ENCODE assay signal across 16 cellular contexts in the genomic region with DNA sequence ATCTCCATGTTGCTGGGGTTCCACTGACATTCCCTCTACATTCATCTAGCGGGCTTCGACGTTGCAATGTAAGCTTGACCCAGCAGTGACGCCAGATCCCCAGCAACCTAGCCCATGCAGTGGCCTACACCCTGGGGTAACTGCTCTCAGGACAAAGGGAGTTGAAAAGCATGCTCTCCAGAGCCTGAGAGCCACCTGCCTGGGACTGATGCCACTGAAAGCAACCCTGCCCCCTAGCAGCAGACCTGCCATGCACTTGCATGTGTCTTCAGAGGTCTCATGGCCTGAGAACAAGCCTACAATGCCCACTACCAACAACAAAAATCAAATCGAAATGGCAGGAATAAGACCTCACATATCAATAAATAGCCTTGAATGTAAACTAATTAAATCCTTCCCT.
DNase-seq lines count a peak whose midpoint lies in the region; ATAC-seq and TF ChIP-seq lines count a peak whose summit lies in the region.
"Had no signal": no experiment of that assay in that cellular context is flagged by ENCODE, and none has a peak within 500 bp of the region (broad histone marks: within the 10 kb centered on the region; RNA-seq: fewer than 3 reads in every experiment).

No MANE protein-coding gene starts in this region.

- H3K27ac ChIP-seq in H9 (ENCODE audit: insufficient read length, low read depth, low read length): no peak overlapping the region
- H3K27ac ChIP-seq: A549, GM23248 had no signal

- no peaks in the 10 kb centered on the region for H3K27me3 Mint-ChIP-seq in H9 (ENCODE audit: low read depth)
- H3K27me3 Mint-ChIP-seq in WTC11 (ENCODE audit: low read depth): no peaks in the 10 kb centered on the region
- H3K27me3 Mint-ChIP-seq: CD4-positive, CD25-positive, alpha-beta regulatory T cell; IgD-negative memory B cell had no signal

- DNase-seq in H9 (peak; percentile 39), WTC11 (ENCODE audit: low spot score) (peak; percentile 28), iPS DF 19.7 (ENCODE audit: low read depth, low spot score) (peak; percentile 28), posterior vena cava (ENCODE audit: low spot score) (peak; percentile 54), SW480 (ENCODE audit: low spot score) (no peak), cerebellum (ENCODE audit: low spot score) (no peak)
- DNase-seq in activated CD4-positive, CD25-positive, alpha-beta regulatory T cell (lab: John Stamatoyannopoulos, UW): no peak
- DNase-seq: BE2C; CD4-positive, CD25-positive, alpha-beta regulatory T cell; DMS53; GF-D8; GM23248 had no signal

- no peak overlapping the region for H3K4me2 ChIP-seq in H9 (ENCODE audit: insufficient read depth, insufficient read length, low read length)
- H3K4me2 ChIP-seq: A549 had no signal

- no peak overlapping the region for H2BK120ac ChIP-seq in H9 (ENCODE audit: low read depth, low read length, poor library complexity, severe bottlenecking)

- H2BK20ac ChIP-seq in H9 (ENCODE audit: low read depth, low read length, poor library complexity, severe bottlenecking): no peak overlapping the region

- H3K14ac ChIP-seq in H9 (ENCODE audit: insufficient read depth, low read length): no peak overlapping the region

- no peaks in the 10 kb centered on the region for H3K27me3 ChIP-seq in H9 (ENCODE audit: insufficient read depth, low read length)
- H3K27me3 ChIP-seq: BE2C had no signal

- no peaks in the 10 kb centered on the region for H3K9me3 ChIP-seq in H9 (ENCODE audit: control insufficient read depth, low read depth, low read length)
- H3K9me3 ChIP-seq: A549, BE2C, HAP-1 had no signal

- no peak overlapping the region for H2BK5ac ChIP-seq in H9 (ENCODE audit: insufficient read length, low read length)

- no peaks in the 10 kb centered on the region for H3K79me1 ChIP-seq in H9 (ENCODE audit: insufficient read depth, low read depth, low read length, poor library complexity, severe bottlenecking)

- WGBS in H9 (ENCODE audit: extremely low coverage, insufficient read length, low lambda C conversion rate): no CpG with 5 or more reads among the region's 5 CpGs

- CTCF ChIA-PET in WTC11 (lab: Charles Lee): no interaction called here

- peak; percentile 19; the same call in 1 of the 3 replicates for TF ChIP-seq CTCF in H9 (conservative IDR thresholded peaks at IDR 0.05)
- TF ChIP-seq CTCF in WTC11 (IDR thresholded peaks at IDR 0.05): no peak

- H2AK5ac ChIP-seq in H9 (ENCODE audit: insufficient read length, low read length): no peak overlapping the region

- H3K79me2 ChIP-seq in H9 (ENCODE audit: insufficient read depth, low read length): no peaks in the 10 kb centered on the region

- H3K56ac ChIP-seq in H9 (ENCODE audit: insufficient read length, low read depth, low read length): no peak overlapping the region

- POLR2A ChIA-PET in WTC11 (lab: Charles Lee): no interaction called here

- H3K4me1 ChIP-seq in H9 (ENCODE audit: insufficient read depth, low read length): no peaks in the 10 kb centered on the region
- H3K4me1 ChIP-seq: A549, BE2C, HAP-1 had no signal

- H3K4me1 Mint-ChIP-seq in H9: no peaks in the 10 kb centered on the region
- no peaks in the 10 kb centered on the region for H3K4me1 Mint-ChIP-seq in WTC11
- H3K4me1 Mint-ChIP-seq: CD4-positive, CD25-positive, alpha-beta regulatory T cell; IgD-negative memory B cell had no signal

- H3K4ac ChIP-seq in H9 (ENCODE audit: low read depth, low read length): no peak overlapping the region

- H3K9me3 Mint-ChIP-seq in H9 (peaks cover 10 to 13% of the 10 kb centered on the region in 2 experiments), WTC11 (peaks cover 11% of the 10 kb centered on the region)

- no peak overlapping the region for H4K5ac ChIP-seq in H9 (ENCODE audit: insufficient read length, low read depth, low read length)

- H3K27ac Mint-ChIP-seq in H9 (no peak overlapping the region), WTC11 (no peak overlapping the region)
- H3K27ac Mint-ChIP-seq: CD4-positive, CD25-positive, alpha-beta regulatory T cell; IgD-negative memory B cell had no signal

- H3K18ac ChIP-seq in H9 (ENCODE audit: insufficient read length, low read depth, low read length): no peak overlapping the region

- no peak overlapping the region for H4K91ac ChIP-seq in H9 (ENCODE audit: insufficient read length, low read depth, low read length)

- H3T11ph ChIP-seq in H9 (ENCODE audit: low read length): no peak overlapping the region

- no peaks in the 10 kb centered on the region for H4K20me1 ChIP-seq in H9 (ENCODE audit: control insufficient read depth, insufficient read depth, insufficient read length)

- H3K4me3 Mint-ChIP-seq in H9 (no peak overlapping the region), WTC11 (no peak overlapping the region)
- H3K4me3 Mint-ChIP-seq: CD4-positive, CD25-positive, alpha-beta regulatory T cell; IgD-negative memory B cell had no signal

- no peak overlapping the region for H2AFZ ChIP-seq in H9 (ENCODE audit: low read length)
- H2AFZ ChIP-seq: GM23248 had no signal

- H3K23me2 ChIP-seq in H9 (ENCODE audit: insufficient read length, low read depth, low read length, poor library complexity, severe bottlenecking): no peaks in the 10 kb centered on the region

- no peak overlapping the region for H3K9ac ChIP-seq in H9 (ENCODE audit: extremely low read depth, insufficient read length, low read length)
- H3K9ac ChIP-seq: GM23248 had no signal

- H3K36me3 Mint-ChIP-seq in H9 (ENCODE audit: insufficient read depth in 1 of 3, low read depth in 3 of 3) (peaks cover 2 to 12% (median 11%) of the 10 kb centered on the region in 3 experiments), WTC11 (peaks cover 12% of the 10 kb centered on the region)
- H3K36me3 Mint-ChIP-seq: CD4-positive, CD25-positive, alpha-beta regulatory T cell; IgD-negative memory B cell had no signal

- H4K8ac ChIP-seq in H9 (replicated peaks; ENCODE audit: insufficient read length, low read depth, low read length): no peak overlapping the region

- intact Hi-C loops in posterior vena cava (cut with DNase I): no loop called here

- H2BK15ac ChIP-seq in H9 (ENCODE audit: low read depth, low read length): no peak overlapping the region

- no peak overlapping the region for H2BK12ac ChIP-seq in H9 (ENCODE audit: insufficient read length, low read depth, low read length)

- H3K23ac ChIP-seq in H9 (ENCODE audit: insufficient read length, low read depth, low read length): no peak overlapping the region

- ATAC-seq in WTC11: peak; percentile 91
- ATAC-seq in HG03520 (IDR thresholded peaks at IDR 0.05; ENCODE audit: unreplicated experiment): no peak
- ATAC-seq: A549 had no signal

TF ChIP-seq in WTC11, 78 proteins besides CTCF, POLR2A, EP300 and RAD21:
- TF ChIP-seq, protein P1, sequence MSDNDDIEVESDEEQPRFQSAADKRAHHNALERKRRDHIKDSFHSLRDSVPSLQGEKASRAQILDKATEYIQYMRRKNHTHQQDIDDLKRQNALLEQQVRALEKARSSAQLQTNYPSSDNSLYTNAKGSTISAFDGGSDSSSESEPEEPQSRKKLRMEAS (CRISPR knock-in tag; IDR thresholded peaks at IDR 0.05): peak; percentile 35; the same call in 1 of the 2 replicates
- no peak for TF ChIP-seq EMX1 (CRISPR knock-in tag; IDR thresholded peaks at IDR 0.05)

Comparison
In these comparisons a context has a peak if more than half of its experiments do, and no peak if none do; other contexts are left out.
1. DNase-seq: peak in H9 (single experiment), WTC11 (single experiment), iPS DF 19.7 (single experiment) and posterior vena cava (single experiment); none in activated CD4-positive, CD25-positive, alpha-beta regulatory T cell (0 of 4), SW480 (single experiment) and cerebellum (single experiment).